13 cellular contexts compared by ENCODE assay signal in the genomic region with DNA sequence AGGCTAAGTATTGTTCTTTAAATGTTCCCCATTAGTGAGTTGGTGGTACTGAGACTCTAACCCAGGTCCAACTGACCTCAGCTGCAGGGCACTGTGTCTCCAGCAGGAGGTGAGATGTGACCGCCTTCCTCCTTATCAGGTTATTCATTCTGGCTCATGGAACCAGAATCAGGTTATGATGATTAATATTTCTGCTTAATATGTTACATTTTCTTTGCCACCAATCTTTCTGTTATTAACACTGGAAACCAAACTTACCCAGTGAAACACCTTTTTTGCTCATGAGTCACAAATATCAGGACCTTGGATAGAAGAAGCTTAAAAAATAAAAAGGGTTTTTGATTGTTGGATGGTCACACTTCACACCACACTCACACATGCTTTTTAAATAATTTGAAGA.
DNase-seq lines count a peak whose midpoint lies in the region; ATAC-seq and TF ChIP-seq lines count a peak whose summit lies in the region.
"Had no signal": no experiment of that assay in that cellular context is flagged by ENCODE, and none has a peak within 500 bp of the region (broad histone marks: within the 10 kb centered on the region; RNA-seq: fewer than 3 reads in every experiment).

No MANE protein-coding gene starts in this region.

- no peaks in the 10 kb centered on the region for H3K9me3 ChIP-seq in smooth muscle cell (replicated peaks; ENCODE audit: low read depth)
- H3K9me3 ChIP-seq: colonic mucosa had no signal

- peaks cover 41% of the 10 kb centered on the region for H3K4me1 Mint-ChIP-seq in activated CD4-positive, alpha-beta T cell treated with anti-CD3 and anti-CD28 coated beads, Interleukin-2, amount 10 ng/mL, durations not matched to agents 7 days and 5 days

- H3K9ac ChIP-seq in smooth muscle cell (ENCODE audit: low read depth), result no peak overlapping the region

- POLR2A ChIA-PET in activated CD4-positive, alpha-beta T cell treated with anti-CD3 and anti-CD28 coated beads, Interleukin-2, amount 10 ng/mL, durations not matched to agents 7 days and 5 days (lab: Charles Lee), result no interaction called here

- H3K27ac Mint-ChIP-seq in activated CD4-positive, alpha-beta T cell treated with anti-CD3 and anti-CD28 coated beads, Interleukin-2, amount 10 ng/mL, durations not matched to agents 7 days and 5 days, result no peak overlapping the region
- H3K27ac Mint-ChIP-seq: activated CD4-positive, alpha-beta T cell treated with anti-CD3 and anti-CD28 coated beads for 36 hours had no signal

- no peak overlapping the region for H3K4me3 ChIP-seq in choroid plexus epithelial cell (ENCODE audit: low read depth, low read length)
- H3K4me3 ChIP-seq in smooth muscle cell, result no peak overlapping the region
- H3K4me3 ChIP-seq: colonic mucosa had no signal

- peaks cover 16% of the 10 kb centered on the region for H3K4me1 ChIP-seq in smooth muscle cell (ENCODE audit: low read depth)
- H3K4me1 ChIP-seq: colonic mucosa had no signal

- H3K27me3 Mint-ChIP-seq in activated CD4-positive, alpha-beta T cell treated with anti-CD3 and anti-CD28 coated beads, Interleukin-2, amount 10 ng/mL, durations not matched to agents 7 days and 5 days, result no peaks in the 10 kb centered on the region
- H3K27me3 Mint-ChIP-seq: activated CD4-positive, alpha-beta T cell treated with anti-CD3 and anti-CD28 coated beads for 36 hours had no signal

- H3K4me3 Mint-ChIP-seq in activated CD4-positive, alpha-beta T cell treated with anti-CD3 and anti-CD28 coated beads, Interleukin-2, amount 10 ng/mL, durations not matched to agents 7 days and 5 days, result no peak overlapping the region
- H3K4me3 Mint-ChIP-seq: activated CD4-positive, alpha-beta T cell treated with anti-CD3 and anti-CD28 coated beads for 36 hours had no signal

- H3F3A ChIP-seq in smooth muscle cell (ENCODE audit: low read depth), result peaks cover 10% of the 10 kb centered on the region

- peaks cover 11% of the 10 kb centered on the region for H3K9me3 Mint-ChIP-seq in activated CD4-positive, alpha-beta T cell treated with anti-CD3 and anti-CD28 coated beads, Interleukin-2, amount 10 ng/mL, durations not matched to agents 7 days and 5 days

- H3K27me3 ChIP-seq in smooth muscle cell (ENCODE audit: low read depth), result no peaks in the 10 kb centered on the region
- H3K27me3 ChIP-seq: colonic mucosa had no signal

- H3K79me2 ChIP-seq in smooth muscle cell (ENCODE audit: low read depth), result no peaks in the 10 kb centered on the region

- 80% methylated on average over 1 of the region's 1 CpG for WGBS in smooth muscle cell (ENCODE audit: low lambda C conversion rate)

- no peaks in the 10 kb centered on the region for H4K20me1 ChIP-seq in smooth muscle cell (ENCODE audit: low read depth)

- H3K4me2 ChIP-seq in smooth muscle cell, result no peak overlapping the region

- no peaks in the 10 kb centered on the region for H3K36me3 ChIP-seq in smooth muscle cell (ENCODE audit: low read depth)
- H3K36me3 ChIP-seq: colonic mucosa had no signal

- CTCF ChIA-PET in activated CD4-positive, alpha-beta T cell treated with anti-CD3 and anti-CD28 coated beads, Interleukin-2, amount 10 ng/mL, durations not matched to agents 7 days and 5 days (lab: Charles Lee), result interaction anchor here (1.1 to 1.5 kb wide), 2 partner anchors 9 to 42 kb away, joined by 3 to 7 read pairs; no protein-coding TSS in a partner anchor

- no peak overlapping the region for H2AFZ ChIP-seq in smooth muscle cell (ENCODE audit: low read depth)

- ATAC-seq in HG03354 (IDR thresholded peaks at IDR 0.05; ENCODE audit: poor library complexity, severe bottlenecking, unreplicated experiment), result peak; percentile 65
- no peak for ATAC-seq in GM21723 (IDR thresholded peaks at IDR 0.05; ENCODE audit: unreplicated experiment)
- no peak for ATAC-seq in HG03175 (IDR thresholded peaks at IDR 0.05; ENCODE audit: unreplicated experiment)
- ATAC-seq: activated CD4-positive, alpha-beta T cell treated with anti-CD3 and anti-CD28 coated beads for 36 hours had no signal

- peak; percentile 23 for DNase-seq in activated naive CD4-positive, alpha-beta T cell treated with Interleukin-2 at 50 U/mL for 16 hours
- DNase-seq in activated naive CD4-positive, alpha-beta T cell (lab: John Stamatoyannopoulos, UW), result no peak
- DNase-seq in choroid plexus epithelial cell (ENCODE audit: low read depth), result peak; percentile 30
- DNase-seq in smooth muscle cell (lab: John Stamatoyannopoulos, UW; ENCODE audit: unreplicated experiment), result no peak
- no peak for DNase-seq in activated CD4-positive, alpha-beta T cell treated with anti-CD3 and anti-CD28 coated beads, Interleukin-2, amount 10 ng/mL, durations not matched to agents 7 days and 5 days
- DNase-seq: activated CD4-positive, alpha-beta T cell treated with anti-CD3 and anti-CD28 coated beads for 36 hours; activated gamma-delta T cell; colonic mucosa; NCI-H1105 treated with DMSO at 0.1 percent for 48 hours; NCI-H69 had no signal

- TF ChIP-seq CTCF in choroid plexus epithelial cell (conservative IDR thresholded peaks at IDR 0.05; ENCODE audit: low read depth, low read length), result peak; percentile 41
- peak; percentile 12 for TF ChIP-seq CTCF in smooth muscle cell (IDR thresholded peaks at IDR 0.05; ENCODE audit: borderline replicate concordance, insufficient read depth, poor library complexity, severe bottlenecking)

- no peak overlapping the region for H3K27ac ChIP-seq in smooth muscle cell (ENCODE audit: low read depth)
- H3K27ac ChIP-seq: colonic mucosa had no signal

- H3K36me3 Mint-ChIP-seq in activated CD4-positive, alpha-beta T cell treated with anti-CD3 and anti-CD28 coated beads, Interleukin-2, amount 10 ng/mL, durations not matched to agents 7 days and 5 days (ENCODE audit: low read depth), result peaks cover 55% of the 10 kb centered on the region

Comparison
In these comparisons a context has a peak if more than half of its experiments do, and no peak if none do; other contexts are left out.
1. DNase-seq: peak in activated naive CD4-positive, alpha-beta T cell treated with Interleukin-2 at 50 U/mL for 16 hours (single experiment) and choroid plexus epithelial cell (single experiment); none in activated naive CD4-positive, alpha-beta T cell (0 of 4), smooth muscle cell (single experiment) and activated CD4-positive, alpha-beta T cell treated with anti-CD3 and anti-CD28 coated beads, Interleukin-2, amount 10 ng/mL, durations not matched to agents 7 days and 5 days (single experiment).